In genomic region chr2:150885236-150885635, GRCh38 we compare ENCODE assay signal across 24 cellular contexts.
DNase-seq lines count a peak whose midpoint lies in the region; ATAC-seq, FAIRE-seq and TF ChIP-seq lines count a peak whose summit lies in the region.
"Had no signal": no experiment of that assay in that cellular context is flagged by ENCODE, and none has a peak within 500 bp of the region (broad histone marks: within the 10 kb centered on the region; RNA-seq: fewer than 3 reads in every experiment).

No MANE protein-coding gene starts in this region.

- no peaks in the 10 kb centered on the region for H3K27me3 Mint-ChIP-seq in astrocyte (ENCODE audit: low read depth, unreplicated experiment)

- CTCF ChIA-PET in PC-9 (lab: Charles Lee): no interaction called here

- H2AFZ ChIP-seq in astrocyte (ENCODE audit: low read depth, low read length) (no peak overlapping the region), PC-9 (no peak overlapping the region)

- H4K20me1 ChIP-seq in astrocyte (ENCODE audit: insufficient read depth, low read length) (no peaks in the 10 kb centered on the region), PC-9 (ENCODE audit: insufficient read depth) (no peaks in the 10 kb centered on the region)

- H3K4me2 ChIP-seq in astrocyte (ENCODE audit: low read length) (no peak overlapping the region), PC-9 (no peak overlapping the region)

- no peaks in the 10 kb centered on the region for H3K4me1 Mint-ChIP-seq in astrocyte (ENCODE audit: low read depth, unreplicated experiment)
- H3K4me1 Mint-ChIP-seq: CD4-positive, alpha-beta memory T cell had no signal

- peaks cover 2% of the 10 kb centered on the region for H3K9me3 Mint-ChIP-seq in astrocyte (ENCODE audit: unreplicated experiment)

- H3K27ac ChIP-seq in astrocyte (ENCODE audit: low read depth, low read length) (no peak overlapping the region), PC-9 (no peak overlapping the region)
- H3K27ac ChIP-seq: Peyer's patch had no signal

- no peaks in the 10 kb centered on the region for H3F3A ChIP-seq in PC-9 (ENCODE audit: insufficient read depth, low read depth)

- H3K36me3 Mint-ChIP-seq in astrocyte (ENCODE audit: low read depth, unreplicated experiment): no peaks in the 10 kb centered on the region
- H3K36me3 Mint-ChIP-seq: CD4-positive, alpha-beta memory T cell had no signal

- H3K36me3 ChIP-seq in astrocyte (ENCODE audit: insufficient read depth, low read length): no peaks in the 10 kb centered on the region
- no peaks in the 10 kb centered on the region for H3K36me3 ChIP-seq in PC-9 (ENCODE audit: low read depth)
- H3K36me3 ChIP-seq: Peyer's patch had no signal

- no peaks in the 10 kb centered on the region for H3K9me2 ChIP-seq in PC-9 (ENCODE audit: insufficient read depth)

- no peak for FAIRE-seq in astrocyte (lab: Jason Lieb, UNC)
- FAIRE-seq: GM12891, H1 had no signal

- ATAC-seq in HG03139 (IDR thresholded peaks at IDR 0.05; ENCODE audit: unreplicated experiment) (no peak), GM21619 (IDR thresholded peaks at IDR 0.05; ENCODE audit: unreplicated experiment) (no peak)

- BruUV-seq in PC-9 (replicated peaks; lab: Mats Ljungman, UMichigan): no TSS peak

- DNase-seq in OCI-M1 (lab: John Stamatoyannopoulos, UW) (peak; percentile 40), astrocyte (ENCODE audit: low read depth) (peak; percentile 27), fibroblast of the aortic adventitia (ENCODE audit: low read depth) (peak; percentile 57), NCI-H510A treated with DMSO at 0.1 percent for 48 hours (lab: John Stamatoyannopoulos, UW) (no peak), PC-9 (no peak)
- DNase-seq: C1 segment of cervical spinal cord; CD4-positive, alpha-beta memory T cell; COR-L47; DMS 273 treated with DMSO at 0.1 percent for 48 hours; DMS79; EL; GF-D8; HCEC 1CT; NCI-H1048; NCI-H1417; NCI-H1694; NCI-H2029 treated with DMSO at 0.1 percent for 48 hours; NCI-H69; Peyer's patch; SIG-M5 had no signal

- no peak overlapping the region for H3K27ac Mint-ChIP-seq in astrocyte (ENCODE audit: unreplicated experiment)

- no peak overlapping the region for H3K4me3 Mint-ChIP-seq in astrocyte (ENCODE audit: unreplicated experiment)
- H3K4me3 Mint-ChIP-seq: CD4-positive, alpha-beta memory T cell had no signal

- no peak overlapping the region for H3K4me3 ChIP-seq in astrocyte (ENCODE audit: insufficient read depth, low read depth, low read length)
- no peak overlapping the region for H3K4me3 ChIP-seq in fibroblast of the aortic adventitia (ENCODE audit: low read depth, low read length)
- H3K4me3 ChIP-seq in PC-9: no peak overlapping the region
- H3K4me3 ChIP-seq: Peyer's patch had no signal

- no peaks in the 10 kb centered on the region for H3K9me3 ChIP-seq in astrocyte (ENCODE audit: insufficient read depth, low read depth, low read length)
- no peaks in the 10 kb centered on the region for H3K9me3 ChIP-seq in PC-9 (ENCODE audit: insufficient read depth, low read depth)
- H3K9me3 ChIP-seq: Peyer's patch had no signal

- no peak overlapping the region for H3K9ac ChIP-seq in astrocyte (ENCODE audit: low read length)

- intact Hi-C loops in PC-9 (cut with micrococcal nuclease; ENCODE audit: unreplicated experiment): no loop called here

- H3K27me3 ChIP-seq in astrocyte (ENCODE audit: insufficient read depth, low read length): no peaks in the 10 kb centered on the region
- H3K27me3 ChIP-seq in PC-9 (ENCODE audit: insufficient read depth, low read depth): no peaks in the 10 kb centered on the region
- H3K27me3 ChIP-seq: Peyer's patch had no signal

- H3K4me1 ChIP-seq in astrocyte (ENCODE audit: insufficient read depth, low read length): no peaks in the 10 kb centered on the region
- H3K4me1 ChIP-seq in PC-9 (replicated peaks; ENCODE audit: insufficient read depth): no peaks in the 10 kb centered on the region
- H3K4me1 ChIP-seq: Peyer's patch had no signal

- no peak for TF ChIP-seq CTCF in astrocyte (IDR thresholded peaks at IDR 0.05; ENCODE audit: insufficient read depth, low read depth, low read length)
- no peak for TF ChIP-seq CTCF in fibroblast of the aortic adventitia (IDR thresholded peaks at IDR 0.05; ENCODE audit: insufficient read depth, low read length)
- no peak for TF ChIP-seq CTCF in PC-9 (conservative IDR thresholded peaks at IDR 0.05)

- no peaks in the 10 kb centered on the region for H3K79me2 ChIP-seq in astrocyte (ENCODE audit: insufficient read depth, low read length)
- H3K79me2 ChIP-seq in PC-9 (ENCODE audit: low read depth): no peaks in the 10 kb centered on the region

- POLR2A ChIA-PET in PC-9 (lab: Charles Lee; ENCODE audit: unreplicated experiment): interaction anchor here (0.9 kb wide), 1 partner anchor 400 kb away, joined by 7 read pairs; no protein-coding TSS in a partner anchor

Comparison
In these comparisons a context has a peak if more than half of its experiments do, and no peak if none do; other contexts are left out.
1. DNase-seq: peak in OCI-M1 (single experiment), astrocyte (single experiment) and fibroblast of the aortic adventitia (single experiment); none in NCI-H510A treated with DMSO at 0.1 percent for 48 hours (single experiment) and PC-9 (0 of 2).